Comparison of ENCODE assay signal across 29 cellular contexts in the genomic region with DNA sequence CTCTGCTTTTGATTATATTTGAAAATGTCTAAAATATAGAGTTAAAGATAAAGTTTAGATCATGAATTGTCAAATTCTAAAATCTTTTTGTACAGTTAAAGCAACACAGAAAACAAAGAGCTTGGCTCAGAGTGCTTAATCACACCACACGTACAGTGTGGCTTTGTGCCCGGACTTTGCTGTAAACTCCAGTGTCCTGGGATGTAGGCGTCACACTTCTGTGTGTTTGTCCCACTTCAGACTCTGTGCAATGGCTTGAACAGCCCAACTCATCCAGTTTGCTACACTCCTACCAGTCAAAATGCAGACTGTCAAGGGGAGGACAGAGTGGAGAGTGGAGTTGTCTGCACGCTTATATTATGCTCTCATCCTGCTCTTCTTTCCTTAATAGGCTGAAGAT. TPM values are rescaled to one million over a fixed set of nuclear protein-coding genes. Genes with fewer than 3 reads are reported as not detected.
DNase-seq lines count a peak whose midpoint lies in the region; ATAC-seq and TF ChIP-seq lines count a peak whose summit lies in the region.
"Had no signal": no experiment of that assay in that cellular context is flagged by ENCODE, and none has a peak within 500 bp of the region (broad histone marks: within the 10 kb centered on the region; RNA-seq: fewer than 3 reads in every experiment).

No MANE protein-coding gene starts in this region.

- POLR2A ChIA-PET in OCI-LY7 (lab: Charles Lee), result no interaction called here

- H3K27ac ChIP-seq in right atrium auricular region (no peak overlapping the region), OCI-LY7 (ENCODE audit: low read depth, low read length, poor library complexity, severe bottlenecking) (no peak overlapping the region)
- H3K27ac ChIP-seq: esophagus muscularis mucosa, SJCRH30, suprapubic skin, VCaP had no signal

- ATAC-seq in Right ventricle myocardium superior (ENCODE audit: poor library complexity) (peak; percentile 78), left cardiac atrium (peak; percentile 75 to 92)
- ATAC-seq: activated CD8-positive, alpha-beta T cell treated with anti-CD3 and anti-CD28 coated beads, Interleukin-2, amount 10 ng/mL, durations not matched to agents 7 days and 5 days had no signal

- no peaks in the 10 kb centered on the region for H3K27me3 ChIP-seq in right atrium auricular region
- H3K27me3 ChIP-seq: esophagus muscularis mucosa, SJCRH30, suprapubic skin had no signal

- TF ChIP-seq CTCF in right atrium auricular region (IDR thresholded peaks at IDR 0.05), result no peak
- TF ChIP-seq CTCF in cardiac fibroblast (IDR thresholded peaks at IDR 0.05; ENCODE audit: low read depth, low read length), result no peak
- TF ChIP-seq CTCF in OCI-LY7 (conservative IDR thresholded peaks at IDR 0.05; ENCODE audit: low read length), result no peak

- H3K4me1 ChIP-seq in right atrium auricular region, result no peaks in the 10 kb centered on the region
- no peaks in the 10 kb centered on the region for H3K4me1 ChIP-seq in OCI-LY7 (ENCODE audit: insufficient read depth, low read length, poor library complexity, severe bottlenecking)
- H3K4me1 ChIP-seq: suprapubic skin had no signal

- no peak for DNase-seq in Right ventricle myocardium superior
- DNase-seq in right atrium auricular region (ENCODE audit: low spot score), result no peak
- peak; percentile 21 to 24 for DNase-seq in cardiac fibroblast (ENCODE audit: low read depth in 2 of 2)
- no peak for DNase-seq in left cardiac atrium
- no peak for DNase-seq in NCI-H510A (lab: John Stamatoyannopoulos, UW)
- no peak for DNase-seq in activated CD8-positive, alpha-beta memory T cell treated with anti-CD3 and anti-CD28 coated beads, Interleukin-2, amount 50 U/mL, for 4 hours
- no peak for DNase-seq in KG1 (lab: John Stamatoyannopoulos, UW)
- no peak for DNase-seq in OCI-LY7 (ENCODE audit: low spot score)
- DNase-seq: activated CD4-positive, alpha-beta T cell treated with anti-CD3 and anti-CD28 coated beads for 36 hours; activated CD8-positive, alpha-beta T cell treated with anti-CD3 and anti-CD28 coated beads, Interleukin-2, amount 10 ng/mL, durations not matched to agents 7 days and 5 days; activated naive CD8-positive, alpha-beta T cell treated with anti-CD3 and anti-CD28 coated beads for 36 hours; activated T-cell treated with anti-CD3 and anti-CD28 coated beads for 4 hours; aorta; CD4-positive, alpha-beta memory T cell; central memory CD4-positive, alpha-beta T cell; DMS 273 treated with DMSO at 0.1 percent for 48 hours; hypothalamus; mammary epithelial cell; NCI-H1417 treated with DMSO at 0.1 percent for 48 hours; NCI-H446; NCI-H82; SJCRH30; stimulated activated naive CD4-positive, alpha-beta T cell treated with Interleukin-2 at 50 U/mL for 16 hours; SW 1271; T-helper 9 cell had no signal

- H3K36me3 ChIP-seq in right atrium auricular region, result peaks cover 64% of the 10 kb centered on the region
- H3K36me3 ChIP-seq in OCI-LY7 (ENCODE audit: insufficient read depth, low read length), result peaks cover 68% of the 10 kb centered on the region

- no peaks in the 10 kb centered on the region; the same call in 1 of the 2 replicates for H4K20me1 ChIP-seq in OCI-LY7 (ENCODE audit: insufficient read depth, low read length)

- intact Hi-C loops in Right ventricle myocardium superior (cut with DNase I) (no loop called here), left cardiac atrium (cut with DNase I) (loop anchor here in 1 of 2 donors (2.0 kb wide), 1 partner anchor 44 kb away; no protein-coding TSS in a partner anchor), OCI-LY7 (cut with micrococcal nuclease; ENCODE audit: unreplicated experiment) (no loop called here)

- CTCF ChIA-PET in OCI-LY7 (lab: Charles Lee; ENCODE audit: unreplicated experiment), result no interaction called here

- BruUV-seq in OCI-LY7 (replicated peaks; lab: Mats Ljungman, UMichigan), result no TSS peak

- no peak overlapping the region for H2AFZ ChIP-seq in OCI-LY7 (ENCODE audit: low read length)

- H3K79me2 ChIP-seq in OCI-LY7 (ENCODE audit: insufficient read depth, low read depth, low read length), result 0 out of 2 replicates have a peak, but pooled peaks cover under 1% of the 10 kb centered on the region

- H3K4me2 ChIP-seq in OCI-LY7 (ENCODE audit: low read length), result no peak overlapping the region
- H3K4me2 ChIP-seq: smooth muscle cell had no signal

- H3K9me2 ChIP-seq in OCI-LY7 (ENCODE audit: insufficient read depth, low read length), result no peaks in the 10 kb centered on the region

- H3K4me3 ChIP-seq in right atrium auricular region (no peak overlapping the region), cardiac fibroblast (replicated peaks in 1 of 2; ENCODE audit: low read depth in 2 of 2, low read length in 2 of 2) (no peak overlapping the region), OCI-LY7 (ENCODE audit: low read depth, low read length, poor library complexity, severe bottlenecking) (no peak overlapping the region)
- H3K4me3 ChIP-seq: esophagus muscularis mucosa, SJCRH30, smooth muscle cell, suprapubic skin had no signal

- no peaks in the 10 kb centered on the region for H3K9me3 ChIP-seq in right atrium auricular region
- no peaks in the 10 kb centered on the region for H3K9me3 ChIP-seq in OCI-LY7 (ENCODE audit: low read length)
- H3K9me3 ChIP-seq: esophagus muscularis mucosa, SJCRH30, suprapubic skin had no signal

RNA-seq across cellular contexts. Expression of gene SMARCA2, which starts 45.3 kb away (rescaled TPM):
- total RNA-seq in Right ventricle myocardium superior (101 TPM), right atrium auricular region (100 to 1,000 TPM in 1 of 2 donors, 10 to 100 TPM in 1; 63.8 to 109 TPM), left cardiac atrium (100 to 1,000 TPM in 1 of 2 donors, 10 to 100 TPM in 1; 77.4 to 115 TPM), OCI-LY7 (2022) (80.6 and 92.0 TPM in 2 replicates)
- 54.8 and 66.6 TPM in 2 replicates for total RNA-seq in OCI-LY7 (2014; rRNA removed; shearing (Covaris generic))

Comparison
In these comparisons a context has a peak if more than half of its experiments do, and no peak if none do; other contexts are left out.
1. DNase-seq: peak in cardiac fibroblast (2 of 2); none in Right ventricle myocardium superior (single experiment), right atrium auricular region (single experiment), left cardiac atrium (single experiment), NCI-H510A (single experiment), activated CD8-positive, alpha-beta memory T cell treated with anti-CD3 and anti-CD28 coated beads, Interleukin-2, amount 50 U/mL, for 4 hours (single experiment), KG1 (single experiment) and OCI-LY7 (single experiment).